Comparison of ENCODE assay signal across 14 cellular contexts in the genomic region with DNA sequence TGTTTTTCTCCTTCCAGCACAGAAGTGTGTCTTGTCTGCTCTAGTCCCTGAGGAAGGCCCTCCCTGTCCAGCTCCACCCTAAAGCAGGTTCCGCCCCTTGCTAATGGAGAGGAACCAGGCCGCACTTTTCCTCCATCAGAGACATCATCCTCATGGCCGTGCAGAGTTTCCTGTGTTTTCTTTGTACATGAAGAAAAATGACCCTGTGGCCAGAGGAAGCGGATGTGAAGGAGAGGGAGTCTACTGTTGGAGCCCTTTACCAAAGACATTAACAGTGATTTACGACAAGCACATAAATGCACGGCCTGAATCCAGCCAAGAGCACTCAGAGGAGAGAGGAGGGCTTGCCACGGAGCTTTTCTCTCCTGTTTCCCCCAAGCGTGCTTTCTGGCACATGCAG.
DNase-seq lines count a peak whose midpoint lies in the region; ATAC-seq and TF ChIP-seq lines count a peak whose summit lies in the region.
"Had no signal": no experiment of that assay in that cellular context is flagged by ENCODE, and none has a peak within 500 bp of the region (broad histone marks: within the 10 kb centered on the region; RNA-seq: fewer than 3 reads in every experiment).

No MANE protein-coding gene starts in this region.

- H3K27ac Mint-ChIP-seq in CD4-positive, alpha-beta T cell = peak overlapping the region; percentile 66
- H3K27ac Mint-ChIP-seq in naive thymus-derived CD4-positive, alpha-beta T cell = peak overlapping the region in 5 of 9 donors; percentile 10 to 69 (median 36)
- H3K27ac Mint-ChIP-seq in activated CD8-positive, alpha-beta T cell treated with anti-CD3 and anti-CD28 coated beads, Interleukin-2, amount 10 ng/mL, durations not matched to agents 7 days and 5 days = no peak overlapping the region

- no peak overlapping the region for H3K4me3 Mint-ChIP-seq in CD4-positive, alpha-beta T cell
- no peak overlapping the region for H3K4me3 Mint-ChIP-seq in naive thymus-derived CD4-positive, alpha-beta T cell
- H3K4me3 Mint-ChIP-seq in activated CD8-positive, alpha-beta T cell treated with anti-CD3 and anti-CD28 coated beads, Interleukin-2, amount 10 ng/mL, durations not matched to agents 7 days and 5 days = no peak overlapping the region
- H3K4me3 Mint-ChIP-seq: activated naive CD8-positive, alpha-beta T cell had no signal

- POLR2A ChIA-PET in CD4-positive, alpha-beta T cell (lab: Charles Lee) = no interaction called here
- POLR2A ChIA-PET in naive thymus-derived CD4-positive, alpha-beta T cell (lab: Charles Lee) = no interaction called here
- POLR2A ChIA-PET in activated CD8-positive, alpha-beta T cell treated with anti-CD3 and anti-CD28 coated beads, Interleukin-2, amount 10 ng/mL, durations not matched to agents 7 days and 5 days (lab: Charles Lee) = no interaction called here

- no peak overlapping the region for H3K4me3 ChIP-seq in dorsolateral prefrontal cortex
- H3K4me3 ChIP-seq in naive thymus-derived CD4-positive, alpha-beta T cell (ENCODE audit: low read length) = no peak overlapping the region
- H3K4me3 ChIP-seq: SK-N-MC had no signal

- no peaks in the 10 kb centered on the region for H3K9me3 Mint-ChIP-seq in CD4-positive, alpha-beta T cell
- H3K9me3 Mint-ChIP-seq in naive thymus-derived CD4-positive, alpha-beta T cell = no peaks in the 10 kb centered on the region
- H3K9me3 Mint-ChIP-seq in activated CD8-positive, alpha-beta T cell treated with anti-CD3 and anti-CD28 coated beads, Interleukin-2, amount 10 ng/mL, durations not matched to agents 7 days and 5 days (ENCODE audit: insufficient read depth) = no peaks in the 10 kb centered on the region

- H3K9me3 ChIP-seq in CD4-positive, alpha-beta T cell (ENCODE audit: control insufficient read depth, low read length) = no peaks in the 10 kb centered on the region
- H3K9me3 ChIP-seq in naive thymus-derived CD4-positive, alpha-beta T cell (ENCODE audit: control insufficient read depth in 2 of 3, low read length in 3 of 3) = no peaks in the 10 kb centered on the region

- CTCF ChIA-PET in CD4-positive, alpha-beta T cell (lab: Charles Lee) = no interaction called here
- CTCF ChIA-PET in naive thymus-derived CD4-positive, alpha-beta T cell (lab: Charles Lee) = no interaction called here
- CTCF ChIA-PET in activated CD8-positive, alpha-beta T cell treated with anti-CD3 and anti-CD28 coated beads, Interleukin-2, amount 10 ng/mL, durations not matched to agents 7 days and 5 days (lab: Charles Lee) = no interaction called here

- H3K4me1 ChIP-seq in naive thymus-derived CD4-positive, alpha-beta T cell (ENCODE audit: control insufficient read depth in 2 of 2, insufficient read depth in 2 of 2, low read length in 2 of 2) = peaks cover 0 to 7% of the 10 kb centered on the region in 2 donors

- DNase-seq in CD4-positive, alpha-beta T cell = no peak
- peak; percentile 94 to 97 for DNase-seq in NCI-H187 (lab: John Stamatoyannopoulos, UW)
- peak in 1 of 10 donors; percentile 16 for DNase-seq in dorsolateral prefrontal cortex
- DNase-seq in naive thymus-derived CD4-positive, alpha-beta T cell = no peak
- no peak for DNase-seq in activated CD8-positive, alpha-beta T cell treated with anti-CD3 and anti-CD28 coated beads, Interleukin-2, amount 10 ng/mL, durations not matched to agents 7 days and 5 days
- no peak for DNase-seq in AG08396 (ENCODE audit: low spot score)
- DNase-seq in NCI-H146 (lab: John Stamatoyannopoulos, UW) = no peak
- DNase-seq: DMS53; IMR-90; midbrain; stimulated activated CD4-positive, alpha-beta T cell treated with anti-CD3 and anti-CD28 coated beads, Interleukin-1b, Interleukin-23, amount 100 ng/mL, for 48 hours had no signal

- H3K27ac ChIP-seq in CD4-positive, alpha-beta T cell (ENCODE audit: low read depth, low read length) = no peak overlapping the region
- peak overlapping the region in 52 of 59 donors; percentile 4 to 98 (median 71) for H3K27ac ChIP-seq in dorsolateral prefrontal cortex
- no peak overlapping the region for H3K27ac ChIP-seq in naive thymus-derived CD4-positive, alpha-beta T cell (ENCODE audit: low read depth, low read length)
- H3K27ac ChIP-seq: SK-N-MC had no signal

- no peaks in the 10 kb centered on the region for H3K27me3 Mint-ChIP-seq in CD4-positive, alpha-beta T cell
- no peaks in the 10 kb centered on the region for H3K27me3 Mint-ChIP-seq in naive thymus-derived CD4-positive, alpha-beta T cell
- no peaks in the 10 kb centered on the region for H3K27me3 Mint-ChIP-seq in activated CD8-positive, alpha-beta T cell treated with anti-CD3 and anti-CD28 coated beads, Interleukin-2, amount 10 ng/mL, durations not matched to agents 7 days and 5 days (ENCODE audit: low read depth)
- H3K27me3 Mint-ChIP-seq: activated naive CD8-positive, alpha-beta T cell had no signal

- no peak for ATAC-seq in CD4-positive, alpha-beta T cell (ENCODE audit: poor library complexity)
- no peak for ATAC-seq in naive thymus-derived CD4-positive, alpha-beta T cell
- ATAC-seq in HG03354 (IDR thresholded peaks at IDR 0.05; ENCODE audit: poor library complexity, severe bottlenecking, unreplicated experiment) = no peak
- no peak for ATAC-seq in activated CD8-positive, alpha-beta T cell treated with anti-CD3 and anti-CD28 coated beads, Interleukin-2, amount 10 ng/mL, durations not matched to agents 7 days and 5 days

- peaks cover 8% of the 10 kb centered on the region for H3K4me1 Mint-ChIP-seq in CD4-positive, alpha-beta T cell (ENCODE audit: low read depth)
- H3K4me1 Mint-ChIP-seq in naive thymus-derived CD4-positive, alpha-beta T cell = peaks cover 10 to 21% (median 17%) of the 10 kb centered on the region in 7 donors
- H3K4me1 Mint-ChIP-seq in activated CD8-positive, alpha-beta T cell treated with anti-CD3 and anti-CD28 coated beads, Interleukin-2, amount 10 ng/mL, durations not matched to agents 7 days and 5 days (ENCODE audit: low read depth) = peaks cover 10% of the 10 kb centered on the region

- H3K36me3 ChIP-seq in naive thymus-derived CD4-positive, alpha-beta T cell (ENCODE audit: control insufficient read depth in 2 of 3, insufficient read depth in 3 of 3, low read length in 3 of 3) = peaks cover 0 to 97% (median 21%) of the 10 kb centered on the region in 3 experiments

- H3K36me3 Mint-ChIP-seq in CD4-positive, alpha-beta T cell (ENCODE audit: low read depth) = peaks cover 88% of the 10 kb centered on the region
- H3K36me3 Mint-ChIP-seq in naive thymus-derived CD4-positive, alpha-beta T cell = peaks cover under 1 to 71% (median 30%) of the 10 kb centered on the region in 5 donors
- peaks cover 67% of the 10 kb centered on the region for H3K36me3 Mint-ChIP-seq in activated CD8-positive, alpha-beta T cell treated with anti-CD3 and anti-CD28 coated beads, Interleukin-2, amount 10 ng/mL, durations not matched to agents 7 days and 5 days (ENCODE audit: low read depth)

- no peaks in the 10 kb centered on the region for H3K27me3 ChIP-seq in CD4-positive, alpha-beta T cell (ENCODE audit: control insufficient read depth, insufficient read depth, low read length)
- no peaks in the 10 kb centered on the region for H3K27me3 ChIP-seq in dorsolateral prefrontal cortex
- H3K27me3 ChIP-seq in naive thymus-derived CD4-positive, alpha-beta T cell (ENCODE audit: control insufficient read depth in 2 of 2, insufficient read depth in 2 of 2, low read length in 2 of 2) = no peaks in the 10 kb centered on the region

- intact Hi-C loops in CD4-positive, alpha-beta T cell (cut with DNase I, micrococcal nuclease) = loop anchor here in 1 of 2 experiments (5.0 kb wide), 1 partner anchor 129 kb away; no protein-coding TSS in a partner anchor
- intact Hi-C loops in dorsolateral prefrontal cortex (cut with DNase I) = no loop called here
- intact Hi-C loops in naive thymus-derived CD4-positive, alpha-beta T cell (cut with micrococcal nuclease) = no loop called here

- TF ChIP-seq CTCF in CD4-positive, alpha-beta T cell (IDR thresholded peaks at IDR 0.05) = no peak
- TF ChIP-seq CTCF in dorsolateral prefrontal cortex (IDR thresholded peaks at IDR 0.05 in 54 of 56, conservative IDR thresholded peaks at IDR 0.05 in 2 of 56; ENCODE audit: low read depth in 1 of 56, partially characterized antibody in 56 of 56) = no peak

Comparison
In these comparisons a context has a peak if more than half of its experiments do, and no peak if none do; other contexts are left out.
1. DNase-seq: peak in NCI-H187 (2 of 2); none in CD4-positive, alpha-beta T cell (0 of 10), naive thymus-derived CD4-positive, alpha-beta T cell (0 of 9), activated CD8-positive, alpha-beta T cell treated with anti-CD3 and anti-CD28 coated beads, Interleukin-2, amount 10 ng/mL, durations not matched to agents 7 days and 5 days (single experiment), AG08396 (single experiment) and NCI-H146 (single experiment).
2. H3K27ac ChIP-seq: peak in dorsolateral prefrontal cortex (52 of 59); none in CD4-positive, alpha-beta T cell (single experiment) and naive thymus-derived CD4-positive, alpha-beta T cell (single experiment).